Comparison of ENCODE assay signal across 8 cellular contexts in the genomic region with DNA sequence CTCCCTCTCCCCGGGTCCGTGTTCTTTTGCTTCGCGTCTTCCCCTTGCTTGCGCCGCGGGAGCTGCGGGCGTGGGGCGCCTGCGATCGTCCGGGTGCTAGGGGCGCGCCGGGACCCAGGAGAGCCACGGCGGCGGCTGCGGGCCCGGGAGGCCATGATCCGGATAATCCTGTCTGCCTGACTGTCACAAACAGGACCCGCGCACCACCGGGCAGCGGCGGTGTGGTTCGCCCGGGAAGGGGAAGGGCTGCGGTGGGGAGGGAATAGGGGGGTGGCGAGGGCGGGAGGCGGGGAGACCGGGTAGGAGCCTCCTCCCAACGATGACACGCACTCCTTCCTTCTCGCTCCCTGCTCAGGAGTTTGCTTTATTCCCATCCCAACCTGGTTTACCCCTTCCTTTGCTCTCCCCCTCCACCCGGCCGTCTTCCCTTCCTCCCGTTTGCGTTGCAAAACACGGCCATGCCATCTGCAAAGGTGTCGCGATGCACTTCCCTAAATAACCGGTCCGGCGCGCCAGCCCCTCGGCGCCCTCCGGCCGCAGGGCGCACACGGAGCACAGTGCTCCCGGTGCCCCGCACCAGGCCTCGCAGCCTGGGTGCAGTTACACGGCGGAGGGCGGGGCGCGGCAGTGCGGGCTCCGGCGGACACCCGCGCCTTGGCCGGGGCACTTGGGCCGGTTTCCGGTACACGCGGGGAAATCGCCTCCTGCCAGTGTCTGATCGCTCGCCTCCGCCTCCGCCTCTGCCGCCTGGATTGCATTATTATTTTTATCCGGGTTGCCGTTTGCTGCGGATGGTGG. TPM values are rescaled to one million over a fixed set of nuclear protein-coding genes. Genes with fewer than 3 reads are reported as not detected.
DNase-seq lines count a peak whose midpoint lies in the region; ATAC-seq, FAIRE-seq and TF ChIP-seq lines count a peak whose summit lies in the region.

No MANE protein-coding gene starts in this region.

- H3K9me3 ChIP-seq in GM12878 (replicated peaks; ENCODE audit: control insufficient read depth, insufficient read depth, low read length) (no peaks in the 10 kb centered on the region), sigmoid colon (no peaks in the 10 kb centered on the region)

- H3K4me1 ChIP-seq in GM12878 (ENCODE audit: control insufficient read depth, insufficient read depth, low read length) (peaks cover 12% of the 10 kb centered on the region; the same call in 1 of the 2 replicates), sigmoid colon (peaks cover 0 to 44% (median 38%) of the 10 kb centered on the region in 4 donors)

- peaks cover 85% of the 10 kb centered on the region for H3K79me2 ChIP-seq in GM12878 (ENCODE audit: control insufficient read depth, insufficient read depth, low read length)

- H4K20me1 ChIP-seq in GM12878 (ENCODE audit: control insufficient read depth, insufficient read depth) = no peaks in the 10 kb centered on the region; the same call in 1 of the 2 replicates

- SMC1A ChIA-PET in GM12878 (lab: Charles Lee; ENCODE audit: uncharacterized antibody, unreplicated experiment) = interaction anchor here (0.7 to 2.2 kb wide), 3 partner anchors 10 to 57 kb away, joined by 3 to 6 read pairs (median 3); no protein-coding TSS in a partner anchor

- FAIRE-seq in GM12878 (lab: Jason Lieb, UNC) = no peak

- H3K4me2 ChIP-seq in GM12878 (ENCODE audit: control insufficient read depth, insufficient read depth) = peak overlapping the region; percentile 59; the same call in 1 of the 2 replicates

- peak; percentile 10 for TF ChIP-seq POLR2A in GM12878 (IDR thresholded peaks at IDR 0.05; ENCODE audit: low read depth, low read length)
- peak; percentile 57 to 70 for TF ChIP-seq POLR2A in sigmoid colon (IDR thresholded peaks at IDR 0.05)

- in situ Hi-C loops in GM12878 (cut with MboI) = no loop called here

- H3K27me3 ChIP-seq in GM12878 (replicated peaks in 1 of 2; ENCODE audit: control insufficient read depth in 2 of 2, insufficient read depth in 2 of 2, low read length in 1 of 2) (no peaks in the 10 kb centered on the region), sigmoid colon (no peaks in the 10 kb centered on the region)

- H3K36me3 ChIP-seq in GM12878 (ENCODE audit: control insufficient read depth in 2 of 2, insufficient read depth in 2 of 2, low read length in 1 of 2) (no peaks in the 10 kb centered on the region; a peak in 1 of 4 replicates), sigmoid colon (no peaks in the 10 kb centered on the region)

- TF ChIP-seq RAD21 in GM12878 (IDR thresholded peaks at IDR 0.05; ENCODE audit: insufficient read depth, low read depth, low read length) = 0 out of 2 replicates have a peak, but pooled peaks have one; percentile 2

- H3K4me3 ChIP-seq in GM12878 = peak overlapping the region; percentile 95
- H3K4me3 ChIP-seq in iPS-11a (ENCODE audit: low read depth, low read length) = peak overlapping the region; percentile 84
- peak overlapping the region; percentile 63 to 89 (median 85) for H3K4me3 ChIP-seq in sigmoid colon

- intact Hi-C loops in GM12878 (cut with micrococcal nuclease; ENCODE audit: unreplicated experiment) (loop anchor here (2.0 kb wide), 1 partner anchor 70 kb away; no protein-coding TSS in a partner anchor), sigmoid colon (cut with DNase I) (loop anchor here (10.0 kb wide), 4 partner anchors 218 to 1508 kb away; partner anchors contain the start of genes PUM3 and RFX3)

- CTCF ChIA-PET in GM10248 (lab: Yijun Ruan, JAX) (no interaction called here), GM12878 (lab: Yijun Ruan, JAX) (interaction anchor here (0.6 to 1.6 kb wide), 3 partner anchors 70 to 143 kb away, joined by 3 to 8 read pairs (median 3); no protein-coding TSS in a partner anchor)

- TF ChIP-seq CTCF in GM10248 (IDR thresholded peaks at IDR 0.05; ENCODE audit: control extremely low read depth, extremely low read depth, low read depth, missing control alignments) (no peak), GM12878 (IDR thresholded peaks at IDR 0.05 in 2 of 3, conservative IDR thresholded peaks at IDR 0.05 in 1 of 3; ENCODE audit: control insufficient read depth in 2 of 3, extremely low read depth in 1 of 3, insufficient read depth in 1 of 3, low read depth in 3 of 3, low read length in 3 of 3) (peak in 1 of 3 experiments; percentile 8; a peak in 1 of 6 replicates), sigmoid colon (IDR thresholded peaks at IDR 0.05) (no peak)

- WGBS in GM12878 (ENCODE audit: insufficient coverage, insufficient replicate concordance, low lambda C conversion rate, missing lambda C conversion rate) = under 1% methylated on average over 65 of the region's 81 CpGs
- WGBS in sigmoid colon, 2 donors = 0% methylated on average over 81 of the region's 81 CpGs

- TF ChIP-seq EP300 in GM12878 (IDR thresholded peaks at IDR 0.05; ENCODE audit: borderline replicate concordance in 1 of 2, control insufficient read depth in 1 of 2, low read depth in 2 of 2, low read length in 2 of 2) (no peak), sigmoid colon (IDR thresholded peaks at IDR 0.05) (no peak)

- no TSS peak for BruUV-seq in GM12878 (replicated peaks; lab: Mats Ljungman, UMichigan)

- H3K9ac ChIP-seq in GM12878 (ENCODE audit: control insufficient read depth, insufficient read depth, low read length) = peak overlapping the region; percentile 95

- ATAC-seq in GM12878 (peak; percentile 21), GM18870 (IDR thresholded peaks at IDR 0.05; ENCODE audit: unreplicated experiment) (no peak), GM18868 (IDR thresholded peaks at IDR 0.05; ENCODE audit: unreplicated experiment) (no peak)

- POLR2A ChIA-PET in GM10248 (lab: Yijun Ruan, JAX) = interaction anchor here (0.6 kb wide), 1 partner anchor 125 kb away, joined by 3 read pairs; no protein-coding TSS in a partner anchor
- POLR2A ChIA-PET in GM12878 (lab: Charles Lee) = no interaction called here

- RAD21 ChIA-PET in GM12878 (lab: Charles Lee; ENCODE audit: unreplicated experiment) = no interaction called here

- DNase-seq in GM10248 (ENCODE audit: extremely low spot score) = peak; percentile 70
- DNase-seq in M059J (ENCODE audit: low read depth) = peak; percentile 85
- DNase-seq in T1000 (lab: John Stamatoyannopoulos, UW) = peak; percentile 9
- no peak for DNase-seq in GM12878 (ENCODE audit: low read depth, low spot score)
- peak; percentile 92 for DNase-seq in sigmoid colon

- peak overlapping the region; percentile 91 for H3K27ac ChIP-seq in GM12878 (ENCODE audit: control insufficient read depth, insufficient read depth)
- peak overlapping the region; percentile 96 to 98 (median 96) for H3K27ac ChIP-seq in sigmoid colon

- peak overlapping the region; percentile 37; the same call in 1 of the 2 replicates for H2AFZ ChIP-seq in GM12878 (ENCODE audit: control insufficient read depth, low read depth, low read length)

TF ChIP-seq in GM12878, 131 proteins besides CTCF, POLR2A, EP300 and RAD21 (continues in another document):
- no peak for TF ChIP-seq PAX8 (IDR thresholded peaks at IDR 0.05)
- TF ChIP-seq CEBPB (IDR thresholded peaks at IDR 0.05; ENCODE audit: borderline replicate concordance in 1 of 2, low read depth in 2 of 2, low read length in 2 of 2) = no peak
- peak; percentile 59 for TF ChIP-seq EED (IDR thresholded peaks at IDR 0.05; ENCODE audit: low read depth)
- TF ChIP-seq CHD1 (IDR thresholded peaks at IDR 0.05; ENCODE audit: low read depth, low read length) = peak; percentile 12; the same call in 1 of the 2 replicates
- TF ChIP-seq HCFC1 (IDR thresholded peaks at IDR 0.05; ENCODE audit: low read length) = 0 out of 2 replicates have a peak, but pooled peaks have one; percentile 2
- TF ChIP-seq EGR1 (IDR thresholded peaks at IDR 0.05; ENCODE audit: borderline replicate concordance in 1 of 2, low read depth in 2 of 2, low read length in 2 of 2) = peak in 1 of 2 experiments; percentile 48; a peak in 1 of 3 replicates
- TF ChIP-seq GABPA (IDR thresholded peaks at IDR 0.05; ENCODE audit: low read depth) = no peak
- TF ChIP-seq TCF3 (IDR thresholded peaks at IDR 0.05; ENCODE audit: borderline replicate concordance, insufficient read depth, low read depth, low read length) = no peak
- TF ChIP-seq NR2F1 (conservative IDR thresholded peaks at IDR 0.05) = no peak
- TF ChIP-seq, protein P1, sequence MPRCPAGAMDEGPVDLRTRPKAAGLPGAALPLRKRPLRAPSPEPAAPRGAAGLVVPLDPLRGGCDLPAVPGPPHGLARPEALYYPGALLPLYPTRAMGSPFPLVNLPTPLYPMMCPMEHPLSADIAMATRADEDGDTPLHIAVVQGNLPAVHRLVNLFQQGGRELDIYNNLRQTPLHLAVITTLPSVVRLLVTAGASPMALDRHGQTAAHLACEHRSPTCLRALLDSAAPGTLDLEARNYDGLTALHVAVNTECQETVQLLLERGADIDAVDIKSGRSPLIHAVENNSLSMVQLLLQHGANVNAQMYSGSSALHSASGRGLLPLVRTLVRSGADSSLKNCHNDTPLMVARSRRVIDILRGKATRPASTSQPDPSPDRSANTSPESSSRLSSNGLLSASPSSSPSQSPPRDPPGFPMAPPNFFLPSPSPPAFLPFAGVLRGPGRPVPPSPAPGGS (IDR thresholded peaks at IDR 0.05; ENCODE audit: borderline replicate concordance, insufficient read depth, low read depth, low read length, poor library complexity, severe bottlenecking) = no peak
- TF ChIP-seq KLF5 (IDR thresholded peaks at IDR 0.05; ENCODE audit: partially characterized antibody) = no peak

RNA-seq across cellular contexts. Expression of gene SMARCA2, which starts 1.5 kb away (rescaled TPM):
- 62.0 and 75.0 TPM in 2 replicates for total RNA-seq in M059J (2014; rRNA removed; shearing (Covaris generic))
- 820 and 827 TPM in 2 replicates for total RNA-seq in GM12878 (2013; cell fraction: nucleolus; rRNA removed)
- 208 and 234 TPM in 2 replicates for total RNA-seq in GM12878 (2014; rRNA removed)
- 317 and 320 TPM in 2 replicates for total RNA-seq in GM12878 (2014; rRNA removed; fragmentation: Illumina TruSeq; extraction: Trizol)
- 387 and 392 TPM in 2 replicates for total RNA-seq in GM12878 (2021)
- polyA plus RNA-seq in GM12878 (2011; ENCODE audit: low read depth) = 128 TPM
- polyA plus RNA-seq in GM12878 (2011; rRNA removed) = 208 and 240 TPM in 2 replicates
- polyA plus RNA-seq in GM12878 (2011; cell fraction: cytosol; rRNA removed) = 186 and 193 TPM in 2 replicates
- 252 and 269 TPM in 2 replicates for polyA plus RNA-seq in GM12878 (2011; cell fraction: nucleus; rRNA removed)
- 176 and 191 TPM in 2 replicates for polyA plus RNA-seq in GM12878 (2012)
- 254 and 331 TPM in 2 replicates for polyA plus RNA-seq in GM12878 (2014; fragmentation: Illumina TruSeq; extraction: Trizol)
- 100 to 1,000 TPM; 100 to 130 TPM for polyA plus RNA-seq in GM12878 (2014; fragmentation: Nextera tagmentation; extraction: Ambion mirVana)
- 138 and 146 TPM in 2 replicates for polyA plus RNA-seq in GM12878 (2014; rRNA removed)
- polyA plus RNA-seq in GM12878 (2016; fragmentation: Nextera tagmentation; extraction: Ambion mirVana) = 100 to 1,000 TPM; 184 to 200 TPM
- 444 and 518 TPM in 2 replicates for polyA minus RNA-seq in GM12878 (2011; rRNA and poly(A)+ RNA removed)
- polyA minus RNA-seq in GM12878 (2011; cell fraction: cytosol; rRNA and poly(A)+ RNA removed) = 90.7 and 105 TPM in 2 replicates
- 447 and 727 TPM in 2 replicates for polyA minus RNA-seq in GM12878 (2011; cell fraction: nucleus; rRNA and poly(A)+ RNA removed)
- 100 to 1,000 TPM in 1 of 4 donors, 10 to 100 TPM in 3; 75.0 to 209 (median 88.9) TPM for total RNA-seq in sigmoid colon
- 10 to 100 TPM; 32.1 to 45.9 (median 42.6) TPM for polyA plus RNA-seq in sigmoid colon
